ENCODE assay signal across 8 cellular contexts in genomic region chr14:69768873-69769272, GRCh38. TPM values are rescaled to one million over a fixed set of nuclear protein-coding genes. Genes with fewer than 3 reads are reported as not detected.
DNase-seq lines count a peak whose midpoint lies in the region; ATAC-seq, FAIRE-seq and TF ChIP-seq lines count a peak whose summit lies in the region.

No MANE protein-coding gene starts in this region.

- H3K27ac ChIP-seq in Peyer's patch (peak overlapping the region in 2 of 4 donors; percentile 99 to 100), epithelial cell of prostate (peak overlapping the region; percentile 97), osteoblast (ENCODE audit: low read depth, low read length) (no peak overlapping the region)

- TF ChIP-seq CTCF in D721Med (IDR thresholded peaks at IDR 0.05; ENCODE audit: insufficient read depth, missing control alignments), result no peak
- no peak for TF ChIP-seq CTCF in Peyer's patch (IDR thresholded peaks at IDR 0.05)
- TF ChIP-seq CTCF in osteoblast (IDR thresholded peaks at IDR 0.05; ENCODE audit: extremely low read depth, low read depth, low read length), result no peak

- TF ChIP-seq POLR2A in Peyer's patch (IDR thresholded peaks at IDR 0.05), result no peak

- peaks cover 42% of the 10 kb centered on the region for H4K20me1 ChIP-seq in osteoblast (ENCODE audit: insufficient read depth, low read length)

- no peaks in the 10 kb centered on the region for H3K9me3 ChIP-seq in Peyer's patch
- no peaks in the 10 kb centered on the region for H3K9me3 ChIP-seq in osteoblast (ENCODE audit: low read depth, low read length)

- H3K4me1 ChIP-seq in Peyer's patch (peaks cover 3 to 41% (median 12%) of the 10 kb centered on the region in 4 donors), osteoblast (ENCODE audit: insufficient read depth, low read length) (peaks cover 20% of the 10 kb centered on the region)

- peak; percentile 56 for FAIRE-seq in D721Med (lab: Jason Lieb, UNC)

- H2AFZ ChIP-seq in osteoblast (ENCODE audit: low read length), result no peak overlapping the region

- H3K4me3 ChIP-seq in Peyer's patch, result peak overlapping the region in 3 of 4 donors; percentile 78 to 90 (median 82)
- peak overlapping the region; percentile 100 for H3K4me3 ChIP-seq in osteoblast (ENCODE audit: insufficient read depth, low read length)

- ATAC-seq in GM19035 (IDR thresholded peaks at IDR 0.05; ENCODE audit: unreplicated experiment) (no peak), HG03039 (IDR thresholded peaks at IDR 0.05; ENCODE audit: unreplicated experiment) (no peak), HG02763 (IDR thresholded peaks at IDR 0.05; ENCODE audit: unreplicated experiment) (no peak)

- H3K4me2 ChIP-seq in osteoblast (ENCODE audit: insufficient read depth, low read length), result peak overlapping the region; percentile 87

- peaks cover 0 to 58% (median 3%) of the 10 kb centered on the region in 3 donors for H3K36me3 ChIP-seq in Peyer's patch
- H3K36me3 ChIP-seq in osteoblast (ENCODE audit: insufficient read depth, low read length), result peaks cover 61% of the 10 kb centered on the region

- DNase-seq in D721Med (ENCODE audit: insufficient read length, low spot score), result no peak
- no peak for DNase-seq in Peyer's patch
- no peak for DNase-seq in epithelial cell of prostate (ENCODE audit: low read depth, low spot score)
- no peak for DNase-seq in osteoblast (ENCODE audit: insufficient read length, low spot score, missing footprints)
- DNase-seq in HK-2 (ENCODE audit: unreplicated experiment), result no peak

- no peaks in the 10 kb centered on the region for H3K27me3 ChIP-seq in Peyer's patch
- H3K27me3 ChIP-seq in osteoblast (ENCODE audit: insufficient read depth, low read length), result no peaks in the 10 kb centered on the region

- peaks cover 49% of the 10 kb centered on the region for H3K79me2 ChIP-seq in osteoblast (ENCODE audit: insufficient read depth, low read length)

RNA-seq across cellular contexts. Expression of gene SRSF5, which starts 1.9 kb away (rescaled TPM):
- 100 to 1,000 TPM; 339 to 528 (median 434) TPM for total RNA-seq in Peyer's patch
- 157 TPM in 2 replicates for total RNA-seq in osteoblast

RNA-seq across cellular contexts. Expression of gene SLC10A1, which starts 28.2 kb away (rescaled TPM):
- total RNA-seq in Peyer's patch, result not detected
- not detected in 2 replicates for total RNA-seq in osteoblast
